ENCODE assay signal across 26 cellular contexts in genomic region chr2:229887441-229887840, GRCh38.
"Had no signal": no experiment of that assay in that cellular context is flagged by ENCODE, and none has a peak within 500 bp of the region (broad histone marks: within the 10 kb centered on the region; RNA-seq: fewer than 3 reads in every experiment).

No MANE protein-coding gene starts in this region.

- H3K9me3 Mint-ChIP-seq: activated naive CD4-positive, alpha-beta T cell treated with anti-CD3 and anti-CD28 coated beads, Interleukin-2, amount 50 U/mL, for 72 hours; activated naive CD8-positive, alpha-beta T cell treated with anti-CD3 and anti-CD28 coated beads, Interleukin-2, amount 50 U/mL, for 24 hours; T-helper 1 cell treated with Interleukin-12 subunit alpha and Interleukin-12 subunit beta and Interleukin-4 antibody, amounts not matched to agents 30 μg/mL and 1 μg/mL, for 36 hours had no signal

- H3K27me3 ChIP-seq: ascending aorta, body of pancreas, MG63, SJSA1 had no signal

- H3K9ac ChIP-seq: KMS-11 had no signal

- DNase-seq: activated CD4-positive, alpha-beta T cell treated with anti-CD3 and anti-CD28 coated beads for 48 hours; activated CD4-positive, alpha-beta T cell treated with anti-CD3 and anti-CD28 coated beads, Interleukin-2, amount 50 U/mL, for 48 hours; activated CD4-positive, CD25-positive, alpha-beta regulatory T cell; activated CD8-positive, alpha-beta memory T cell treated with anti-CD3 and anti-CD28 coated beads, Interleukin-2, amount 10 ng/mL, durations not matched to agents 7 days and 5 days; activated effector memory CD4-positive, alpha-beta T cell treated with Interleukin-2 at 50 U/mL for 16 hours; activated naive CD4-positive, alpha-beta T cell; activated naive CD8-positive, alpha-beta T cell treated with anti-CD3 and anti-CD28 coated beads, Interleukin-2, amount 50 U/mL, for 24 hours; amniotic stem cell; body of pancreas; central memory CD4-positive, alpha-beta T cell; MG63; MV-4-11; NCI-H1092 treated with DMSO at 0.1 percent for 48 hours; NCI-H1417 treated with DMSO at 0.1 percent for 48 hours; NCI-H1694; NCI-H2029 treated with DMSO at 0.1 percent for 48 hours; NCI-H510A treated with DMSO at 0.1 percent for 48 hours; NCI-H69; SHP77; T-helper 9 cell had no signal

- H3K9me3 ChIP-seq: ascending aorta, body of pancreas, MG63, SJSA1 had no signal

- H3K27ac ChIP-seq: ascending aorta, body of pancreas, KMS-11, SJSA1 had no signal

- ATAC-seq: activated CD8-positive, alpha-beta memory T cell treated with anti-CD3 and anti-CD28 coated beads, Interleukin-2, amount 10 ng/mL, durations not matched to agents 7 days and 5 days; activated naive CD8-positive, alpha-beta T cell treated with anti-CD3 and anti-CD28 coated beads, Interleukin-2, amount 50 U/mL, for 24 hours; body of pancreas; SK-N-SH treated with all-trans-retinoic acid at 6 μM for 48 hours had no signal

- H3K4me3 ChIP-seq: ascending aorta, body of pancreas, MG63, SJSA1 had no signal

- H3K4me3 Mint-ChIP-seq: activated CD8-positive, alpha-beta memory T cell treated with anti-CD3 and anti-CD28 coated beads, Interleukin-2, amount 10 ng/mL, durations not matched to agents 7 days and 5 days; activated naive CD8-positive, alpha-beta T cell treated with anti-CD3 and anti-CD28 coated beads, Interleukin-2, amount 50 U/mL, for 24 hours; T-helper 1 cell treated with Interleukin-12 subunit alpha and Interleukin-12 subunit beta and Interleukin-4 antibody, amounts not matched to agents 30 μg/mL and 1 μg/mL, for 36 hours had no signal

- H3K27me3 Mint-ChIP-seq: activated CD8-positive, alpha-beta memory T cell treated with anti-CD3 and anti-CD28 coated beads, Interleukin-2, amount 10 ng/mL, durations not matched to agents 7 days and 5 days; activated naive CD8-positive, alpha-beta T cell treated with anti-CD3 and anti-CD28 coated beads, Interleukin-2, amount 50 U/mL, for 24 hours had no signal

- H3K36me3 ChIP-seq: ascending aorta had no signal

- H3K27ac Mint-ChIP-seq: activated CD8-positive, alpha-beta memory T cell treated with anti-CD3 and anti-CD28 coated beads, Interleukin-2, amount 10 ng/mL, durations not matched to agents 7 days and 5 days; activated naive CD8-positive, alpha-beta T cell treated with anti-CD3 and anti-CD28 coated beads, Interleukin-2, amount 50 U/mL, for 24 hours; T-helper 1 cell treated with Interleukin-12 subunit alpha and Interleukin-12 subunit beta and Interleukin-4 antibody, amounts not matched to agents 30 μg/mL and 1 μg/mL, for 36 hours had no signal

- H3K4me2 ChIP-seq: KMS-11 had no signal

- H3K4me1 ChIP-seq: SJSA1 had no signal
